Comparison of ENCODE assay signal across 8 cellular contexts in genomic region chr4:102827674-102828496, GRCh38. TPM values are rescaled to one million over a fixed set of nuclear protein-coding genes. Genes with fewer than 3 reads are reported as not detected.
DNase-seq lines count a peak whose midpoint lies in the region; ATAC-seq and TF ChIP-seq lines count a peak whose summit lies in the region.

No MANE protein-coding gene starts in this region.

- no peak overlapping the region for H2BK12ac ChIP-seq in trophoblast cell (ENCODE audit: low read length)

- H3K9ac ChIP-seq in trophoblast cell (ENCODE audit: low read length) = peak overlapping the region; percentile 100

- peak overlapping the region; percentile 87 for H2BK5ac ChIP-seq in trophoblast cell (ENCODE audit: low read depth, low read length, poor library complexity)

- peak overlapping the region; percentile 83 for H4K8ac ChIP-seq in trophoblast cell (ENCODE audit: low read depth, low read length)

- peaks cover 20% of the 10 kb centered on the region for H3K79me2 ChIP-seq in trophoblast cell (ENCODE audit: control insufficient read depth, insufficient read depth, low read length, poor library complexity)

- H3K27me3 ChIP-seq in adrenal gland (no peaks in the 10 kb centered on the region), heart left ventricle (no peaks in the 10 kb centered on the region), trophoblast cell (ENCODE audit: insufficient read depth, low read length) (no peaks in the 10 kb centered on the region), transverse colon (no peaks in the 10 kb centered on the region)

- peak overlapping the region; percentile 66 for H3K4me2 ChIP-seq in trophoblast cell (ENCODE audit: low read length)

- H2AFZ ChIP-seq in trophoblast cell (ENCODE audit: insufficient read depth, low read length, poor library complexity) = peak overlapping the region; percentile 78

- no peak overlapping the region for H3K23ac ChIP-seq in trophoblast cell (ENCODE audit: low read length)

- DNase-seq in GM13976 (ENCODE audit: low spot score) = peak; percentile 87
- DNase-seq in NCI-H1436 (lab: John Stamatoyannopoulos, UW) = peak; percentile 99
- DNase-seq in SW 1271 (lab: John Stamatoyannopoulos, UW) = peak; percentile 97
- peak; percentile 99 to 100 (median 100) for DNase-seq in adrenal gland
- DNase-seq in heart left ventricle = peak; percentile 98 to 100 (median 100)
- peak; percentile 100 for DNase-seq in trophoblast cell
- DNase-seq in transverse colon = peak; percentile 99

- in situ Hi-C loops in GM13976 (cut with MboI; ENCODE audit: low sequenced_read_pairs, unreplicated experiment) (no loop called here), transverse colon (cut with MboI; ENCODE audit: low pct_ligation_motif_present in 1 of 4, low pct_unique_long_range_greater_than_20kb in 1 of 4, low sequenced_read_pairs in 3 of 4) (loop anchor here in 1 of 4 donors (25.0 kb wide), 1 partner anchor 184 kb away; the partner anchor contains the start of gene SLC9B1)

- peak overlapping the region; percentile 97 for H3K14ac ChIP-seq in trophoblast cell (ENCODE audit: low read length)

- H3K9me3 ChIP-seq in adrenal gland (replicated peaks in 1 of 3) (no peaks in the 10 kb centered on the region), heart left ventricle (no peaks in the 10 kb centered on the region), trophoblast cell (ENCODE audit: insufficient read depth, low read depth, low read length) (no peaks in the 10 kb centered on the region), transverse colon (no peaks in the 10 kb centered on the region)

- no peaks in the 10 kb centered on the region for H3K36me3 ChIP-seq in adrenal gland (replicated peaks in 1 of 2)
- H3K36me3 ChIP-seq in heart left ventricle = peaks cover 0 to 20% (median 3%) of the 10 kb centered on the region in 9 donors
- H3K36me3 ChIP-seq in trophoblast cell (ENCODE audit: control insufficient read depth in 1 of 2, insufficient read depth in 2 of 2, low read length in 2 of 2) = no peaks in the 10 kb centered on the region
- H3K36me3 ChIP-seq in transverse colon = no peaks in the 10 kb centered on the region

- peak; percentile 62 for TF ChIP-seq EP300 in transverse colon (IDR thresholded peaks at IDR 0.05; ENCODE audit: low read depth)

- TF ChIP-seq CTCF in GM13976 (IDR thresholded peaks at IDR 0.05; ENCODE audit: borderline replicate concordance, control extremely low read depth, extremely low read depth, insufficient read depth, missing control alignments) (peak; percentile 3), adrenal gland (IDR thresholded peaks at IDR 0.05) (no peak), heart left ventricle (IDR thresholded peaks at IDR 0.05) (peak in 4 of 12 donors; percentile 4 to 33 (median 21)), transverse colon (IDR thresholded peaks at IDR 0.05) (peak in 1 of 5 experiments; percentile 0)

- H3K4ac ChIP-seq in trophoblast cell (ENCODE audit: low read depth, low read length) = peak overlapping the region; percentile 93

- intact Hi-C loops in adrenal gland (cut with DNase I) = loop anchor here in 1 of 2 donors (5.0 kb wide), 1 partner anchor 39 kb away; the partner anchor contains the start of gene CISD2
- intact Hi-C loops in heart left ventricle (cut with DNase I) = loop anchor here (1.0 to 10.0 kb wide), 10 partner anchors 41 to 327 kb away; partner anchors contain the start of genes CISD2 (in 7 of the 10), SLC9B1 (in 4 of the 10), MANBA (in 3 of the 10) and NFKB1 (in 2 of the 10)
- intact Hi-C loops in transverse colon (cut with DNase I; ENCODE audit: low total_unique reads) = loop anchor here (2.0 kb wide), 1 partner anchor 41 kb away; the partner anchor contains the start of gene CISD2

- peak overlapping the region; percentile 98 for H3K18ac ChIP-seq in trophoblast cell (ENCODE audit: low read length)

- peak overlapping the region; percentile 50 for H2BK120ac ChIP-seq in trophoblast cell (ENCODE audit: insufficient read depth, low read length, poor library complexity)

- peak overlapping the region; percentile 82 for H2AK5ac ChIP-seq in trophoblast cell (ENCODE audit: low read length)

- H3K79me1 ChIP-seq in trophoblast cell (ENCODE audit: low read length) = peaks cover 25% of the 10 kb centered on the region

- TF ChIP-seq POLR2A in adrenal gland (IDR thresholded peaks at IDR 0.05) (peak; percentile 40 to 80), heart left ventricle (IDR thresholded peaks at IDR 0.05) (peak in 1 of 2 donors; percentile 60), transverse colon (IDR thresholded peaks at IDR 0.05) (peak; percentile 86)

- H3K27ac ChIP-seq in adrenal gland (peak overlapping the region; percentile 98 to 100 (median 100)), heart left ventricle (peak overlapping the region; percentile 100), trophoblast cell (ENCODE audit: low read depth, low read length) (peak overlapping the region; percentile 99), transverse colon (peak overlapping the region; percentile 99 to 100 (median 100))

- H3K4me3 ChIP-seq in adrenal gland (peak overlapping the region in 3 of 4 donors; percentile 84 to 95 (median 93)), heart left ventricle (peak overlapping the region; percentile 83 to 99 (median 91)), trophoblast cell (ENCODE audit: low read depth, low read length) (peak overlapping the region; percentile 92), transverse colon (peak overlapping the region; percentile 86 to 98 (median 95))

- peak overlapping the region; percentile 99 for H4K91ac ChIP-seq in trophoblast cell (ENCODE audit: low read depth, low read length)

- peak overlapping the region; percentile 98 for H4K12ac ChIP-seq in trophoblast cell (ENCODE audit: low read depth, low read length)

- H3K4me1 ChIP-seq in adrenal gland (replicated peaks in 1 of 2) = peaks cover 20 to 33% of the 10 kb centered on the region in 2 donors
- H3K4me1 ChIP-seq in heart left ventricle = peaks cover 0 to 43% (median 29%) of the 10 kb centered on the region in 12 donors
- H3K4me1 ChIP-seq in trophoblast cell (ENCODE audit: control insufficient read depth in 1 of 2, insufficient read depth in 2 of 2, low read length in 2 of 2) = peaks cover 0 to 4% of the 10 kb centered on the region in 2 experiments
- peaks cover 9 to 32% (median 28%) of the 10 kb centered on the region in 4 donors for H3K4me1 ChIP-seq in transverse colon

- WGBS in adrenal gland, 4 donors = 0% methylated on average over 36 to 50 of the region's 50 CpGs
- whole genome bisulfite sequencing in heart left ventricle, 4 donors = 0% methylated on average over 44 to 50 of the region's 50 CpGs
- WGBS in trophoblast cell (ENCODE audit: extremely low coverage, insufficient coverage, insufficient read length) = no CpG with 5 or more reads among the region's 50 CpGs
- 0% methylated on average over 12 to 47 of the region's 50 CpGs for WGBS in transverse colon (ENCODE audit: low coverage in 1 of 2), 2 donors

- ATAC-seq in HG02840 (IDR thresholded peaks at IDR 0.05; ENCODE audit: low FRiP score, unreplicated experiment) = peak; percentile 87
- peak; percentile 85 to 89 (median 86) for ATAC-seq in heart left ventricle

RNA-seq across cellular contexts. Expression of gene UBE2D3, which starts 0.5 kb away (rescaled TPM):
- total RNA-seq in adrenal gland = 100 to 1,000 TPM; 318 to 523 (median 398) TPM
- 100 to 1,000 TPM; 178 to 709 (median 214) TPM for polyA plus RNA-seq in adrenal gland
- 100 to 1,000 TPM; 216 to 381 (median 258) TPM for total RNA-seq in heart left ventricle
- 100 to 1,000 TPM in 1 of 2 donors, 10 to 100 TPM in 1; 87.4 to 351 TPM for polyA plus RNA-seq in heart left ventricle
- 864 and 871 TPM in 2 replicates for polyA plus RNA-seq in trophoblast cell (2013)
- 100 to 1,000 TPM; 154 to 316 (median 267) TPM for total RNA-seq in transverse colon

RNA-seq across cellular contexts. Expression of gene CISD2, which starts 40.9 kb away (rescaled TPM):
- total RNA-seq in adrenal gland (10 to 100 TPM; 20.5 to 50.4 (median 34.3) TPM), heart left ventricle (10 to 100 TPM in 7 of 9 donors, 1 to 10 TPM in 2; 9.0 to 22.3 (median 18.4) TPM), transverse colon (10 to 100 TPM in 2 of 4 donors, 1 to 10 TPM in 2; 1.2 to 13.9 (median 10.8) TPM)
- polyA plus RNA-seq in adrenal gland (10 to 100 TPM; 13.5 to 64.6 (median 13.7) TPM), heart left ventricle (10 to 100 TPM; 11.3 to 35.8 TPM)
- polyA plus RNA-seq in trophoblast cell (2013) = 39.6 and 40.0 TPM in 2 replicates

Comparison
In these comparisons a context has a peak if more than half of its experiments do, and no peak if none do; other contexts are left out.
1. Peak in every context shown above with its lines: DNase-seq, ATAC-seq, H3K4me3 ChIP-seq and H3K27ac ChIP-seq.